Comparison of ENCODE assay signal across 27 cellular contexts in the genomic region with DNA sequence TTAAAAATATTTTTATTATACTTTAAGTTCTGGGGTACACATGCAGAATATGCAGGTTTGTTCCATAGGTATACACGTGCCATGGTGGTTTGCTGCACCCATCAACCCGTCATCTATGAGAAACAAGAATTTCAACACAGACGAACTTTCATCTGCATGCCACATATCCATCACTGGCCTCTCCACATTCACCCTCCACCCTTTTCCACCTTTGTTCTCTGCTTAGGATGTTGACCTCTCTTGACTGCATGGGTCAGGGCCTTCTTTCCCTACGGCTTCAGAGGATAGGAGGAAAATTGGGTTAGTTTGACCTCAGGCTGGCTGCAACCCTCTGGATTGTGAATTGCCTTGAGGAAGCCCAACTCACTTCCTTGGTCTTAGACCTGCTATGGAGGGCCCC.
"Had no signal": no experiment of that assay in that cellular context is flagged by ENCODE, and none has a peak within 500 bp of the region (broad histone marks: within the 10 kb centered on the region; RNA-seq: fewer than 3 reads in every experiment).

No MANE protein-coding gene starts in this region.

- H3K36me3 ChIP-seq: neural progenitor cell, ovary, right lobe of liver, sigmoid colon, stomach, thoracic aorta, thyroid gland, tibial nerve, upper lobe of left lung, vagina had no signal

- H3K4me1 ChIP-seq: neural progenitor cell, psoas muscle had no signal

- H3K9ac ChIP-seq: neural progenitor cell, parathyroid adenoma had no signal

- H3K36me3 Mint-ChIP-seq: neural progenitor cell; stimulated activated effector memory CD8-positive, alpha-beta T cell treated with anti-CD3 and anti-CD28 coated beads, Interleukin-12 subunit alpha, Interleukin-12 subunit beta, amount 100 ng/mL, for 72 hours; stimulated activated naive B cell treated with anti-CD40 and anti-IgM and Interleukin-4, amounts not matched to agents 10 μg/mL and 1 μg/mL and 100 μg/mL, for 72 hours had no signal

- H3K27me3 Mint-ChIP-seq: progenitor cell of endocrine pancreas had no signal

- H3K4me3 Mint-ChIP-seq: nephron; neural progenitor cell; stimulated activated effector memory CD8-positive, alpha-beta T cell treated with anti-CD3 and anti-CD28 coated beads, Interleukin-12 subunit alpha, Interleukin-12 subunit beta, amount 100 ng/mL, for 72 hours; stimulated activated naive B cell treated with anti-CD40 and anti-IgM and Interleukin-4, amounts not matched to agents 10 μg/mL and 1 μg/mL and 100 μg/mL, for 72 hours; stimulated activated naive CD8-positive, alpha-beta T cell treated with anti-CD3 and anti-CD28 coated beads, Interleukin-15, Interleukin-2, amounts not matched to agents 100 ng/mL and 50 ng/mL, for 24 hours had no signal

- H3K27ac Mint-ChIP-seq: neural progenitor cell; progenitor cell of endocrine pancreas; stimulated activated effector memory CD8-positive, alpha-beta T cell treated with anti-CD3 and anti-CD28 coated beads, Interleukin-12 subunit alpha, Interleukin-12 subunit beta, amount 100 ng/mL, for 72 hours; stimulated activated naive B cell treated with anti-CD40 and anti-IgM and Interleukin-4, amounts not matched to agents 10 μg/mL and 1 μg/mL and 100 μg/mL, for 72 hours; stimulated activated naive CD8-positive, alpha-beta T cell treated with anti-CD3 and anti-CD28 coated beads, Interleukin-15, Interleukin-2, amounts not matched to agents 100 ng/mL and 50 ng/mL, for 24 hours had no signal

- H3K9me3 ChIP-seq: ovary, psoas muscle, right lobe of liver, sigmoid colon, stomach, thoracic aorta, thyroid gland, tibial nerve, upper lobe of left lung, vagina had no signal

- H3K27ac ChIP-seq: neural progenitor cell, ovary, parathyroid adenoma, psoas muscle, right lobe of liver, stomach, thoracic aorta, thyroid gland, tibial nerve, upper lobe of left lung, vagina had no signal

- ATAC-seq: psoas muscle; right cardiac atrium; stimulated activated effector memory CD8-positive, alpha-beta T cell treated with anti-CD3 and anti-CD28 coated beads, Interleukin-12 subunit alpha, Interleukin-12 subunit beta, amount 100 ng/mL, for 72 hours; stimulated activated naive B cell treated with anti-CD40 and anti-IgM and Interleukin-4, amounts not matched to agents 10 μg/mL and 1 μg/mL and 100 μg/mL, for 72 hours had no signal

- DNase-seq: occipital lobe; ovary; posterior cingulate gyrus; psoas muscle; right cardiac atrium; right lobe of liver; sigmoid colon; small intestine; stimulated activated CD4-positive, alpha-beta T cell treated with anti-CD3 and anti-CD28 coated beads, Interleukin-15, amount 100 ng/mL, for 24 hours; stimulated activated CD4-positive, alpha-beta T cell treated with anti-CD3 and anti-CD28 coated beads, Interleukin-2, amount 100 ng/mL, for 24 hours; stimulated activated CD4-positive, alpha-beta T cell treated with anti-CD3 and anti-CD28 coated beads, Interleukin-2, amount 100 ng/mL, for 48 hours; stimulated activated CD4-positive, alpha-beta T cell treated with anti-CD3 and anti-CD28 coated beads, Interleukin-4, amount 100 ng/mL, for 24 hours; stimulated activated naive B cell treated with anti-CD40 and anti-IgM and Interleukin-4, amounts not matched to agents 10 μg/mL and 1 μg/mL and 100 μg/mL, for 72 hours; stimulated activated naive CD4-positive, alpha-beta T cell treated with Interleukin-2 at 50 U/mL for 16 hours; stomach; thyroid gland; trophoblast cell; upper lobe of left lung had no signal

- H3K9me3 Mint-ChIP-seq: nephron; neural progenitor cell; stimulated activated effector memory CD8-positive, alpha-beta T cell treated with anti-CD3 and anti-CD28 coated beads, Interleukin-12 subunit alpha, Interleukin-12 subunit beta, amount 100 ng/mL, for 72 hours; stimulated activated naive B cell treated with anti-CD40 and anti-IgM and Interleukin-4, amounts not matched to agents 10 μg/mL and 1 μg/mL and 100 μg/mL, for 72 hours; stimulated activated naive CD8-positive, alpha-beta T cell treated with anti-CD3 and anti-CD28 coated beads, Interleukin-15, Interleukin-2, amounts not matched to agents 100 ng/mL and 50 ng/mL, for 24 hours had no signal

- H3K27me3 ChIP-seq: neural progenitor cell, ovary, right lobe of liver, sigmoid colon, stomach, thyroid gland, tibial nerve, upper lobe of left lung, vagina had no signal

- H3K4me3 ChIP-seq: neural progenitor cell, ovary, psoas muscle, right lobe of liver, sigmoid colon, stomach, thoracic aorta, thyroid gland, tibial nerve, upper lobe of left lung, vagina had no signal
